In the genomic region with DNA sequence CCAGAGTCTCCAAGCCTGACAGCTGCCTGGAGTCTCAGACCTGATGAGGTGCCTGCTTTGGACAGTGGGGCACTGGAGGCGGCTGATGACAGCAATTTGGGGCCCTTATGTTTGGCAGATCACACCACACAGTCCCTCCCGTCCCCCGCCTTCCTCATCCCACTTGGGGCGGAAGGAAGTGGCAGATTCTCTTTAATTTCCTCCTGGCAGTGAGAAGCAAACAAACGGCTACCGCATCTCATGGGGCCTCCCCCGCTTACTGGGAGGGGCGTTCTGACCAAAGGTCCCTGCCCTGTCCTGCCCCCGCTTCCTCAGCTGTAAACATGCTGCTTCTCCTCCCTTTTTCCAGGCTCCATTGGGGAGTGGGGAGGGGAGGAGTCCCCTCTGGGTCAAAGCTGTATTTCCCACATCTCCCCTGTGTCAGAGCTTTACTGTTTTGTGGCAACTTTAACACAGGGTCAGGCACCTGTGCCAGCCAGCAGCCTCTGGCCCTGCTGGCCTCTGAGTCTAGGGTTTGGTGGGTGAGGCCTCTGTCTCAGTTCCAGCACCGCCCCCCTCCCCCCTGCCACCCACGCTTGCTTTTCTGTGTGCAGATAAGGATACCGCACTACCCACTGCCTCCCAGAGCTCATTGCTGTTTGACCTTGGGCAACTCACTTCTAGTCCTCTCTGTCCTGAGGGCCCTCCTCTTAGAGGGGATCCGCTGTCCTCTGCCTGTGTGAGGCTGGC, we compare ENCODE assay signal across 8 cellular contexts. TPM values are rescaled to one million over a fixed set of nuclear protein-coding genes. Genes with fewer than 3 reads are reported as not detected.
DNase-seq lines count a peak whose midpoint lies in the region; ATAC-seq lines count a peak whose summit lies in the region.

No MANE protein-coding gene starts in this region.

- DNase-seq in MV-4-11 (lab: John Stamatoyannopoulos, UW): peak; percentile 96
- DNase-seq in activated T-cell treated with anti-CD3 and anti-CD28 coated beads for 48 hours (ENCODE audit: low read depth): peak; percentile 71
- peak; percentile 87 for DNase-seq in Right ventricle myocardium superior
- peak; percentile 62 to 74 (median 69) for DNase-seq in stimulated activated CD4-positive, alpha-beta T cell treated with anti-CD3 and anti-CD28 coated beads, Interleukin-12 subunit alpha, Interleukin-12 subunit beta, amount 100 ng/mL, for 48 hours (ENCODE audit: low read depth in 2 of 3, low spot score in 1 of 3)
- no peak for DNase-seq in NCI-H146 (lab: John Stamatoyannopoulos, UW)

- intact Hi-C loops in Right ventricle myocardium superior (cut with DNase I): no loop called here

- ATAC-seq in Right ventricle myocardium superior (ENCODE audit: poor library complexity) (peak; percentile 62), GM21723 (IDR thresholded peaks at IDR 0.05; ENCODE audit: unreplicated experiment) (no peak), HG03139 (IDR thresholded peaks at IDR 0.05; ENCODE audit: unreplicated experiment) (no peak), GM19452 (IDR thresholded peaks at IDR 0.05; ENCODE audit: unreplicated experiment) (no peak)

RNA-seq across cellular contexts. Expression of a gene that starts 5.4 kb away (rescaled TPM):
- 24.4 TPM for total RNA-seq in Right ventricle myocardium superior

RNA-seq across cellular contexts. Expression of a gene that starts 56.7 kb away (rescaled TPM):
- 5.7 TPM for total RNA-seq in Right ventricle myocardium superior

RNA-seq across cellular contexts. Expression of a gene that starts 56.7 kb away (rescaled TPM):
- 7.2 TPM for total RNA-seq in Right ventricle myocardium superior
